In the genomic region with DNA sequence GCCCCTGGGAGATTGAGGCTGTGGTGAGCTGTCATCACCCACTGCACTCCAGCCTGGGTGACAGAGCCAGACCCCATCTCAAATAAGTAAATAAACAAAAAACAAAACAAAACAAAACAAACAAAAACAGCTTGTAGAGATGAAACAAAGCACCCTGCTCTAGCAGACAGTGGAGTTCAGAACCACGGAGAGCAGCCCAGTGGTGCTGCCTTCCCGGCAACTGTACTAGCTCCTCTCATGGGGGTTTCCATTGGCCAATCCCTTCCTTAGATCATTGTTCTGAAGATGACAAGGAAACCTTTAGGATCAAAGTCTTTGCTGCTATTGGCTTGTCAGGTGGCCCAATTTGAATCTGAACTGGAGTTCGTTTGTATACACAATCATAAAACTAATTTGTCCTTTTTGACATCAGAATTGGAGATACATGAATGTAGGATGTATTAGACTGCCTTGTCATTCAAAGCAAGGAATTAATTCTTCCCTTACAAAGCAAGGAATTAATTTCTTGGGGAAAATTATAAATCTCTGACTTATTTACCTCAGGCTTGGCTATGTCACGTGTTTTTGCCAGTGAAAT, we compare ENCODE assay signal across 1 cellular context.
TF ChIP-seq lines count a peak whose summit lies in the region.

No MANE protein-coding gene starts in this region.

TF ChIP-seq in WTC11, 78 proteins besides CTCF, POLR2A, EP300 and RAD21 (continued from another document):
- TF ChIP-seq, protein P1, sequence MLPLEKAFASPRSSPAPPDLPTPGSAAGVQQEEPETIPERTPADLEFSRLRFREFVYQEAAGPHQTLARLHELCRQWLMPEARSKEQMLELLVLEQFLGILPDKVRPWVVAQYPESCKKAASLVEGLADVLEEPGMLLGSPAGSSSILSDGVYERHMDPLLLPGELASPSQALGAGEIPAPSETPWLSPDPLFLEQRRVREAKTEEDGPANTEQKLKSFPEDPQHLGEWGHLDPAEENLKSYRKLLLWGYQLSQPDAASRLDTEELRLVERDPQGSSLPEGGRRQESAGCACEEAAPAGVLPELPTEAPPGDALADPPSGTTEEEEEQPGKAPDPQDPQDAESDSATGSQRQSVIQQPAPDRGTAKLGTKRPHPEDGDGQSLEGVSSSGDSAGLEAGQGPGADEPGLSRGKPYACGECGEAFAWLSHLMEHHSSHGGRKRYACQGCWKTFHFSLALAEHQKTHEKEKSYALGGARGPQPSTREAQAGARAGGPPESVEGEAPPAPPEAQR (CRISPR knock-in tag; IDR thresholded peaks at IDR 0.05), result no peak
- TF ChIP-seq ETV6 (CRISPR knock-in tag; IDR thresholded peaks at IDR 0.05), result no peak
- no peak for TF ChIP-seq ZNF138 (CRISPR knock-in tag; conservative IDR thresholded peaks at IDR 0.05)
- no peak for TF ChIP-seq ZNF219 (CRISPR knock-in tag; IDR thresholded peaks at IDR 0.05; ENCODE audit: borderline replicate concordance)
- TF ChIP-seq HMGXB4 (CRISPR knock-in tag; IDR thresholded peaks at IDR 0.05), result no peak
- no peak for TF ChIP-seq EMX1 (CRISPR knock-in tag; IDR thresholded peaks at IDR 0.05)
- TF ChIP-seq, protein P2, sequence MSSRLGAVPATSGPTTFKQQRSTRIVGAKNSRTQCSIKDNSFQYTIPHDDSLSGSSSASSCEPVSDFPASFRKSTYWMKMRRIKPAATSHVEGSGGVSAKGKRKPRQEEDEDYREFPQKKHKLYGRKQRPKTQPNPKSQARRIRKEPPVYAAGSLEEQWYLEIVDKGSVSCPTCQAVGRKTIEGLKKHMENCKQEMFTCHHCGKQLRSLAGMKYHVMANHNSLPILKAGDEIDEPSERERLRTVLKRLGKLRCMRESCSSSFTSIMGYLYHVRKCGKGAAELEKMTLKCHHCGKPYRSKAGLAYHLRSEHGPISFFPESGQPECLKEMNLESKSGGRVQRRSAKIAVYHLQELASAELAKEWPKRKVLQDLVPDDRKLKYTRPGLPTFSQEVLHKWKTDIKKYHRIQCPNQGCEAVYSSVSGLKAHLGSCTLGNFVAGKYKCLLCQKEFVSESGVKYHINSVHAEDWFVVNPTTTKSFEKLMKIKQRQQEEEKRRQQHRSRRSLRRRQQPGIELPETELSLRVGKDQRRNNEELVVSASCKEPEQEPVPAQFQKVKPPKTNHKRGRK (CRISPR knock-in tag; IDR thresholded peaks at IDR 0.05; ENCODE audit: borderline replicate concordance), result no peak
- no peak for TF ChIP-seq FOXK1 (CRISPR knock-in tag; IDR thresholded peaks at IDR 0.05)
- TF ChIP-seq OVOL2 (CRISPR knock-in tag; IDR thresholded peaks at IDR 0.05; ENCODE audit: borderline replicate concordance), result no peak
- TF ChIP-seq NFE2L1 (CRISPR knock-in tag; IDR thresholded peaks at IDR 0.05), result no peak
- TF ChIP-seq, protein P3, sequence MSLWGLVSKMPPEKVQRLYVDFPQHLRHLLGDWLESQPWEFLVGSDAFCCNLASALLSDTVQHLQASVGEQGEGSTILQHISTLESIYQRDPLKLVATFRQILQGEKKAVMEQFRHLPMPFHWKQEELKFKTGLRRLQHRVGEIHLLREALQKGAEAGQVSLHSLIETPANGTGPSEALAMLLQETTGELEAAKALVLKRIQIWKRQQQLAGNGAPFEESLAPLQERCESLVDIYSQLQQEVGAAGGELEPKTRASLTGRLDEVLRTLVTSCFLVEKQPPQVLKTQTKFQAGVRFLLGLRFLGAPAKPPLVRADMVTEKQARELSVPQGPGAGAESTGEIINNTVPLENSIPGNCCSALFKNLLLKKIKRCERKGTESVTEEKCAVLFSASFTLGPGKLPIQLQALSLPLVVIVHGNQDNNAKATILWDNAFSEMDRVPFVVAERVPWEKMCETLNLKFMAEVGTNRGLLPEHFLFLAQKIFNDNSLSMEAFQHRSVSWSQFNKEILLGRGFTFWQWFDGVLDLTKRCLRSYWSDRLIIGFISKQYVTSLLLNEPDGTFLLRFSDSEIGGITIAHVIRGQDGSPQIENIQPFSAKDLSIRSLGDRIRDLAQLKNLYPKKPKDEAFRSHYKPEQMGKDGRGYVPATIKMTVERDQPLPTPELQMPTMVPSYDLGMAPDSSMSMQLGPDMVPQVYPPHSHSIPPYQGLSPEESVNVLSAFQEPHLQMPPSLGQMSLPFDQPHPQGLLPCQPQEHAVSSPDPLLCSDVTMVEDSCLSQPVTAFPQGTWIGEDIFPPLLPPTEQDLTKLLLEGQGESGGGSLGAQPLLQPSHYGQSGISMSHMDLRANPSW (CRISPR knock-in tag; conservative IDR thresholded peaks at IDR 0.05; ENCODE audit: low read depth), result no peak
